Comparison of ENCODE assay signal across 8 cellular contexts in genomic region chr16:69106491-69107291, GRCh38. TPM values are rescaled to one million over a fixed set of nuclear protein-coding genes. Genes with fewer than 3 reads are reported as not detected.
DNase-seq lines count a peak whose midpoint lies in the region; ATAC-seq and TF ChIP-seq lines count a peak whose summit lies in the region.

No MANE protein-coding gene starts in this region.

- 1% methylated on average over 50 to 54 of the region's 54 CpGs for WGBS in heart right ventricle, 2 donors

- no peak overlapping the region for H3K27ac ChIP-seq in WERI-Rb-1
- peak overlapping the region in 2 of 10 donors; percentile 21 to 29 for H3K27ac ChIP-seq in heart right ventricle

- peak overlapping the region; percentile 71 for H3K4me3 ChIP-seq in WERI-Rb-1 (ENCODE audit: low read depth, low read length)
- peak overlapping the region; percentile 21 to 79 (median 58) for H3K4me3 ChIP-seq in heart right ventricle
- H3K4me3 ChIP-seq in skeletal muscle cell (ENCODE audit: low read depth, low read length) = peak overlapping the region; percentile 55

- H3K4me1 ChIP-seq in heart right ventricle = peaks cover 7 to 37% (median 31%) of the 10 kb centered on the region in 9 donors

- no peaks in the 10 kb centered on the region for H3K9me3 ChIP-seq in WERI-Rb-1 (ENCODE audit: severe bottlenecking)
- H3K9me3 ChIP-seq in heart right ventricle = no peaks in the 10 kb centered on the region

- ATAC-seq in heart right ventricle = peak in 4 of 8 donors; percentile 4 to 24 (median 16)

- peak; percentile 17 for DNase-seq in activated CD4-positive, alpha-beta T cell treated with anti-CD3 and anti-CD28 coated beads for 48 hours
- no peak for DNase-seq in activated CD4-positive, alpha-beta T cell treated with anti-CD3 and anti-CD28 coated beads for 4 hours
- DNase-seq in WERI-Rb-1 (no peak), heart right ventricle (no peak), skeletal muscle cell (ENCODE audit: low read depth) (no peak), NCI-H510A treated with DMSO at 0.1 percent for 48 hours (lab: John Stamatoyannopoulos, UW) (no peak), NCI-H1105 treated with DMSO at 0.1 percent for 48 hours (lab: John Stamatoyannopoulos, UW) (no peak), globus pallidus (ENCODE audit: low spot score) (no peak)

- H3K27me3 ChIP-seq in WERI-Rb-1 (ENCODE audit: insufficient read depth, low read depth, severe bottlenecking) = peaks cover 3% of the 10 kb centered on the region
- peaks cover 0 to 47% (median 0%) of the 10 kb centered on the region in 7 donors for H3K27me3 ChIP-seq in heart right ventricle

- peaks cover 7% of the 10 kb centered on the region for H3K36me3 ChIP-seq in WERI-Rb-1
- H3K36me3 ChIP-seq in heart right ventricle = peaks cover 0 to 21% (median 9%) of the 10 kb centered on the region in 9 donors

- TF ChIP-seq CTCF in WERI-Rb-1 (IDR thresholded peaks at IDR 0.05; ENCODE audit: low read depth, low read length) (no peak), heart right ventricle (IDR thresholded peaks at IDR 0.05) (no peak)

- intact Hi-C loops in heart right ventricle (cut with DNase I) = loop anchor here in 2 of 10 donors (5.0 to 10.0 kb wide), 2 partner anchors 112 to 199 kb away; no protein-coding TSS in a partner anchor

RNA-seq across cellular contexts. Expression of gene HAS3, which starts 1.2 kb away (rescaled TPM):
- total RNA-seq in heart right ventricle = 1 to 10 TPM in 1 of 10 donors, under 1 TPM in 9; 0.15 to 1.8 (median 0.38) TPM
- under 1 TPM; 0.22 to 0.65 TPM for polyA plus RNA-seq in heart right ventricle

RNA-seq across cellular contexts. Expression of gene CHTF8, which starts 25.7 kb away (rescaled TPM):
- total RNA-seq in heart right ventricle = 10 to 100 TPM; 46.1 to 80.6 (median 55.6) TPM
- 10 to 100 TPM; 17.2 to 38.0 TPM for polyA plus RNA-seq in heart right ventricle

RNA-seq across cellular contexts. Expression of gene UTP4, which starts 25.8 kb away (rescaled TPM):
- 10 to 100 TPM; 19.1 to 32.8 (median 26.8) TPM for total RNA-seq in heart right ventricle
- 10 to 100 TPM; 13.0 to 22.8 TPM for polyA plus RNA-seq in heart right ventricle
